ENCODE assay signal across 1 cellular context in the genomic region with DNA sequence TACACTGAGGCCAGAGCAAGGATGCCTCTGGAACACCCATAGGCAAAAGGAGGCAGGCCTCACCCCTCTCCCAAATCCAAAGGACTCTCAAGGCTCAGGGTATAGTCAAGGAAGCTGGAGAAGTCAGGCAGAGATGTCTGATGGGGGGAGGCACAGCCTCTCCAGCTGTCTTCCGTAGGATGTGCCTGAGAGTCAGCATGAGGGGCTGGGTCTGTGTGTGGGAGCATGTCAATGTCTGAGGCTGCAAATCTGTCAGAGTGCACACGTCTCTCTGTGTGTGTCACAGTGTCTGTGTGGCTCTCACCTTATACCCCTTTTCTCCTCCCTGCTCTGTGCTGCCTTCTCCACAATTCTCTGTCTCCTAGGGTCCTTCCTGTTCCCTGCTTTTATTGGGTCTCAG.
A peak's percentile ranks its signal among the peaks of the same experiment; 100 is the strongest.
TF ChIP-seq lines count a peak whose summit lies in the region.

No MANE protein-coding gene starts in this region.

TF ChIP-seq in H1, 55 proteins besides CTCF, POLR2A, EP300 and RAD21:
- no peak for TF ChIP-seq RBBP5 (IDR thresholded peaks at IDR 0.05; ENCODE audit: borderline replicate concordance, low read depth, low read length)
- TF ChIP-seq SIX5 (IDR thresholded peaks at IDR 0.05; ENCODE audit: low read depth, low read length) = no peak
- peak; percentile 13; the same call in 1 of the 2 replicates for TF ChIP-seq SUZ12 (IDR thresholded peaks at IDR 0.05; ENCODE audit: low read length)
- no peak for TF ChIP-seq CEBPB (IDR thresholded peaks at IDR 0.05; ENCODE audit: low read depth, low read length)
TF ChIP-seq in H1: peak in this region for 1.
